ENCODE assay signal across 18 cellular contexts in genomic region chr3:152349397-152349796, GRCh38.
DNase-seq lines count a peak whose midpoint lies in the region; TF ChIP-seq lines count a peak whose summit lies in the region.
"Had no signal": no experiment of that assay in that cellular context is flagged by ENCODE, and none has a peak within 500 bp of the region (broad histone marks: within the 10 kb centered on the region; RNA-seq: fewer than 3 reads in every experiment).

No MANE protein-coding gene starts in this region.

- H3K4me3 ChIP-seq in ACC112 (ENCODE audit: low read depth, low read length) (peak overlapping the region; percentile 46; the same call in 1 of the 2 replicates), KMS-11 (IDR thresholded peaks at IDR 0.05; ENCODE audit: insufficient read depth, low read depth, low read length) (no peak overlapping the region), choroid plexus epithelial cell (ENCODE audit: low read depth, low read length) (no peak overlapping the region), mesenchymal stem cell (ENCODE audit: insufficient read depth in 1 of 2, low read depth in 1 of 2, low read length in 2 of 2) (no peak overlapping the region)
- H3K4me3 ChIP-seq: dorsolateral prefrontal cortex, esophagus squamous epithelium, GM23338, upper lobe of right lung had no signal

- TF ChIP-seq CTCF in KMS-11 (conservative IDR thresholded peaks at IDR 0.05; ENCODE audit: low read depth, low read length) = no peak
- no peak for TF ChIP-seq CTCF in choroid plexus epithelial cell (conservative IDR thresholded peaks at IDR 0.05; ENCODE audit: low read depth, low read length)

- no peaks in the 10 kb centered on the region for H3K27me3 ChIP-seq in ACC112 (ENCODE audit: insufficient read depth, low read length)
- H3K27me3 ChIP-seq in KMS-11 (ENCODE audit: insufficient read depth, low read depth) = no peaks in the 10 kb centered on the region
- H3K27me3 ChIP-seq in mesenchymal stem cell (ENCODE audit: control insufficient read depth in 1 of 2, insufficient read depth in 1 of 2, low read length in 2 of 2) = no peaks in the 10 kb centered on the region
- H3K27me3 ChIP-seq: dorsolateral prefrontal cortex, esophagus squamous epithelium, upper lobe of right lung had no signal

- H3K14ac ChIP-seq in mesenchymal stem cell (ENCODE audit: low read length in 2 of 2) = no peak overlapping the region

- peaks cover 54% of the 10 kb centered on the region for H3K4me1 ChIP-seq in ACC112 (ENCODE audit: control insufficient read depth, insufficient read depth, low read length, unreplicated experiment)
- H3K4me1 ChIP-seq in KMS-11 (ENCODE audit: low read depth, poor library complexity, severe bottlenecking) = peaks cover 97% of the 10 kb centered on the region
- H3K4me1 ChIP-seq in mesenchymal stem cell (ENCODE audit: control insufficient read depth, insufficient read depth, low read depth, low read length) = no peaks in the 10 kb centered on the region

- no peak overlapping the region for H2BK120ac ChIP-seq in mesenchymal stem cell (ENCODE audit: low read depth, low read length)

- DNase-seq in choroid plexus epithelial cell (ENCODE audit: low read depth) (peak; percentile 36), mesenchymal stem cell (no peak), cerebellum (ENCODE audit: low spot score) (no peak), NCI-H1417 (lab: John Stamatoyannopoulos, UW) (no peak), DMS79 (lab: John Stamatoyannopoulos, UW) (no peak)
- DNase-seq in central memory CD4-positive, alpha-beta T cell = no peak
- DNase-seq: activated CD4-positive, alpha-beta T cell treated with anti-CD3 and anti-CD28 coated beads for 48 hours; activated naive CD4-positive, alpha-beta T cell treated with anti-CD3 and anti-CD28 coated beads, Interleukin-2, amount 50 U/mL, for 16 hours; dorsolateral prefrontal cortex; esophagus squamous epithelium; Kasumi-1; NCI-H1436 treated with DMSO at 0.1 percent for 48 hours; NCI-H2227 treated with DMSO at 0.1 percent for 48 hours; SHP77; upper lobe of right lung had no signal

- H3K4me2 ChIP-seq in KMS-11 (no peak overlapping the region), mesenchymal stem cell (ENCODE audit: low read length, poor library complexity, severe bottlenecking) (no peak overlapping the region)
- H3K4me2 ChIP-seq: GM23338 had no signal

- peaks cover 11% of the 10 kb centered on the region for H3K36me3 ChIP-seq in ACC112 (ENCODE audit: insufficient read depth, low read length)
- peaks cover 10% of the 10 kb centered on the region; the same call in 1 of the 2 replicates for H3K36me3 ChIP-seq in KMS-11 (ENCODE audit: insufficient read depth)
- peaks cover 0 to 17% of the 10 kb centered on the region in 2 experiments for H3K36me3 ChIP-seq in mesenchymal stem cell (ENCODE audit: control insufficient read depth in 1 of 2, insufficient read depth in 2 of 2, low read depth in 1 of 2, low read length in 2 of 2)

- H4K91ac ChIP-seq in mesenchymal stem cell (ENCODE audit: low read length) = no peak overlapping the region

- no peak overlapping the region for H2BK15ac ChIP-seq in mesenchymal stem cell (ENCODE audit: low read depth, poor library complexity, severe bottlenecking)

- no peak overlapping the region for H3K23ac ChIP-seq in mesenchymal stem cell (ENCODE audit: low read length in 2 of 2)

- H2BK5ac ChIP-seq in mesenchymal stem cell (ENCODE audit: low read depth, low read length, poor library complexity, severe bottlenecking) = no peak overlapping the region

- H3K27ac ChIP-seq in ACC112 (ENCODE audit: low read depth, low read length) (peak overlapping the region; percentile 77), KMS-11 (peak overlapping the region; percentile 12; the same call in 1 of the 2 replicates), mesenchymal stem cell (ENCODE audit: low read length, poor library complexity, severe bottlenecking) (no peak overlapping the region)
- H3K27ac ChIP-seq: upper lobe of right lung had no signal

- H3K79me2 ChIP-seq in ACC112 (ENCODE audit: control insufficient read depth, insufficient read depth, low read length, unreplicated experiment) (peaks cover 75% of the 10 kb centered on the region), KMS-11 (ENCODE audit: insufficient read depth, low read depth) (peaks cover 100% of the 10 kb centered on the region)

- H3K9me3 ChIP-seq in mesenchymal stem cell (ENCODE audit: control insufficient read depth, low read length) = no peaks in the 10 kb centered on the region
- H3K9me3 ChIP-seq: esophagus squamous epithelium, upper lobe of right lung had no signal

- WGBS in mesenchymal stem cell = no CpG with 5 or more reads among the region's 1 CpG

- no peak overlapping the region for H2AK5ac ChIP-seq in mesenchymal stem cell (ENCODE audit: low read length, severe bottlenecking)

- no peak overlapping the region for H2BK12ac ChIP-seq in mesenchymal stem cell (ENCODE audit: low read length in 2 of 2)

- H2AFZ ChIP-seq in ACC112 (ENCODE audit: low read length, unreplicated experiment) (no peak overlapping the region), KMS-11 (ENCODE audit: low read depth) (no peak overlapping the region), mesenchymal stem cell (ENCODE audit: low read depth, low read length) (no peak overlapping the region)
- H2AFZ ChIP-seq: GM23338 had no signal

- no peak overlapping the region for H3K9ac ChIP-seq in KMS-11
- peak overlapping the region; percentile 21 for H3K9ac ChIP-seq in mesenchymal stem cell (ENCODE audit: low read length)

- H3K4ac ChIP-seq in mesenchymal stem cell (ENCODE audit: low read depth in 1 of 2, low read length in 2 of 2) = no peak overlapping the region

- H3K79me1 ChIP-seq in mesenchymal stem cell (replicated peaks; ENCODE audit: low read length, poor library complexity, severe bottlenecking) = peaks cover 1% of the 10 kb centered on the region

- H4K8ac ChIP-seq in mesenchymal stem cell (ENCODE audit: low read length) = no peak overlapping the region

- peaks cover 82% of the 10 kb centered on the region for H4K20me1 ChIP-seq in KMS-11 (ENCODE audit: insufficient read depth)

- no peak overlapping the region for H3K18ac ChIP-seq in mesenchymal stem cell (ENCODE audit: low read depth in 1 of 2, low read length in 2 of 2)
